8 cellular contexts compared by ENCODE assay signal in the genomic region with DNA sequence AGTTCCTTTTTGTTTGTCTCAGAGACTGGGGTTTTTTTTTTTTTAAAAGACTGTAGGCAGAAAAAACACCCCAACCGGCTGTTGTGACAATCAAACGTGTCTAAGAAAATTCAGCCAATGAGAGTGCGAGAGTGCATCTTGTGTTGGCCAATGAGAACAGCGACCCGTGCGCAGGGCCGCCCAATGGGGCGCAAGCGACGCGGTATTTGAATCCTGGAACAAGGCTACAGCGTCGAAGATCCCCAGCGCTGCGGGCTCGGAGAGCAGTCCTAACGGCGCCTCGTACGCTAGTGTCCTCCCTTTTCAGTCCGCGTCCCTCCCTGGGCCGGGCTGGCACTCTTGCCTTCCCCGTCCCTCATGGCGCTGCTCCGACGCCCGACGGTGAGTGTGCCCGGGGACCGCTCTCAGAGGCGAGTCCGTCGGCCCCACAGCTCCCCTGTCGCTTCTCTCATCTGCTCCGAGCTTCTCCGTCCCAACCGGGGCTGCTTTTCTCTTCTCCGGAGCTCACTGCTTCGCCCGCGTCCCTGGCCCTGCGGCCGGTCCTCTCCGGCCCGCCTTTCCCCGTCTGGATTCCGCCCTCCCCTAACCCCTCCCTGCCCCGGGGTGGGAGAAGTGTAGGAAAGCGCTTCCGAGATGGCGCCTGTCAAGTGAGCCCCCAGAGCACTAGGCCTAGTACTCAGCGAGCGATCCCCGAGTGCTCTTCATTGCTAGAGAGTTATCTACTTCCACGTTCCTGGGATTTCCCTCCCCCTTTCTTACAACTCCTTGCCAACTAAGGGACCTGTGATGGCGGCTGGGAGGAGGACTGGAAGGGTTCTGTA. TPM values are rescaled to one million over a fixed set of nuclear protein-coding genes. Genes with fewer than 3 reads are reported as not detected.
DNase-seq lines count a peak whose midpoint lies in the region; ATAC-seq and FAIRE-seq lines count a peak whose summit lies in the region.

A gene (plus strand): TSS at position 235 of the 821 bp plus-strand sequence. CDS start 123 bp downstream, at position 358.

- no peaks in the 10 kb centered on the region for H3K4me1 ChIP-seq in right cardiac atrium (ENCODE audit: control insufficient read depth, insufficient read depth, low read length)
- H3K4me1 ChIP-seq in aorta (ENCODE audit: control insufficient read depth in 1 of 2, insufficient read depth in 2 of 2, low read length in 2 of 2) = no peaks in the 10 kb centered on the region

- H3K9me3 ChIP-seq in right cardiac atrium (ENCODE audit: control insufficient read depth, low read length) (no peaks in the 10 kb centered on the region), aorta (ENCODE audit: control insufficient read depth, low read length) (no peaks in the 10 kb centered on the region)

- peak within 1 kb of the TSS; percentile 72 for H3K4me3 ChIP-seq in right cardiac atrium (ENCODE audit: low read length)
- H3K4me3 ChIP-seq in aorta (ENCODE audit: low read length in 2 of 2) = peak within 1 kb of the TSS; percentile 32 to 77

- DNase-seq in GM18507 (ENCODE audit: extremely low spot score, insufficient read length, low read depth) (peak; percentile 92), NCI-H1930 (lab: John Stamatoyannopoulos, UW) (peak; percentile 70 to 78), anterior cingulate cortex (lab: John Stamatoyannopoulos, UW) (peak in 57 of 58 donors; percentile 33 to 91 (median 74)), right cardiac atrium (peak; percentile 81 to 93 (median 92)), putamen (ENCODE audit: low spot score) (peak; percentile 87), aorta (peak; percentile 90 to 94)

- H3K27me3 ChIP-seq in right cardiac atrium (ENCODE audit: control insufficient read depth, insufficient read depth) = no peaks in the 10 kb centered on the region
- H3K27me3 ChIP-seq in aorta (ENCODE audit: control insufficient read depth in 1 of 2, insufficient read depth in 2 of 2, low read length in 1 of 2) = no peaks in the 10 kb centered on the region

- H3K36me3 ChIP-seq in aorta (ENCODE audit: control insufficient read depth in 1 of 2, insufficient read depth in 2 of 2, low read length in 1 of 2) = no peaks in the 10 kb centered on the region

- ATAC-seq in HG02973 (IDR thresholded peaks at IDR 0.05; ENCODE audit: unreplicated experiment) (peak; percentile 97), right cardiac atrium (peak; percentile 99), aorta (ENCODE audit: low FRiP score) (peak; percentile 98)

- H3K27ac ChIP-seq in right cardiac atrium (ENCODE audit: low read length) (no peak within 1 kb of the TSS), aorta (ENCODE audit: low read depth in 1 of 2, low read length in 2 of 2) (no peak within 1 kb of the TSS)

- FAIRE-seq in GM18507 (lab: Jason Lieb, UNC) = peak; percentile 91

- intact Hi-C loops in T-helper 2 cell treated with Interferon-gamma antibody and Interleukin-4, amounts not matched to agents 100 ng/mL and 5 ng/mL, for 36 hours (cut with micrococcal nuclease) = loop anchor here (1.0 kb wide), 2 partner anchors 118 to 171 kb away; a partner anchor contains a TSS
- intact Hi-C loops in right cardiac atrium (cut with DNase I) = no loop called here
- intact Hi-C loops in aorta (cut with DNase I) = loop anchor here in 1 of 2 donors (10.0 kb wide), 1 partner anchor 390 kb away; no protein-coding TSS in a partner anchor

- under 1% methylated on average over 57 of the region's 57 CpGs for WGBS in right cardiac atrium
- WGBS in aorta, 2 donors = 1% methylated on average over 55 to 57 of the region's 57 CpGs

RNA-seq across cellular contexts. Expression of the gene that starts here (rescaled TPM):
- 70.5 and 75.7 TPM in 2 replicates for total RNA-seq in T-helper 2 cell treated with Interferon-gamma antibody and Interleukin-4, amounts not matched to agents 100 ng/mL and 5 ng/mL, for 36 hours
- total RNA-seq in right cardiac atrium = 1 to 10 TPM in 1 of 4 donors, under 1 TPM in 3; 0.17 to 2.1 (median 0.65) TPM
- polyA plus RNA-seq in right cardiac atrium = 0.07 TPM
- total RNA-seq in aorta = 1 to 10 TPM in 1 of 2 donors, under 1 TPM in 1; 0.32 to 2.2 TPM
- polyA plus RNA-seq in aorta = 1 to 10 TPM in 1 of 2 donors, not detected in 1; 1.5 TPM

Comparison
In these comparisons a context has a peak if more than half of its experiments do, and no peak if none do; other contexts are left out.
1. RNA of the gene that starts here (total RNA-seq): 70.5 to 75.7 TPM in T-helper 2 cell treated with Interferon-gamma antibody and Interleukin-4, amounts not matched to agents 100 ng/mL and 5 ng/mL, for 36 hours; 0.32 to 2.2 TPM in aorta and 0.17 to 2.1 TPM in right cardiac atrium; every median in the first group is over 10 times any median in the second.
2. Peak in every context shown above with its lines, with median percentiles within 50 percentile points of each other: DNase-seq and ATAC-seq.